Comparison of ENCODE assay signal across 1 cellular context in the genomic region with DNA sequence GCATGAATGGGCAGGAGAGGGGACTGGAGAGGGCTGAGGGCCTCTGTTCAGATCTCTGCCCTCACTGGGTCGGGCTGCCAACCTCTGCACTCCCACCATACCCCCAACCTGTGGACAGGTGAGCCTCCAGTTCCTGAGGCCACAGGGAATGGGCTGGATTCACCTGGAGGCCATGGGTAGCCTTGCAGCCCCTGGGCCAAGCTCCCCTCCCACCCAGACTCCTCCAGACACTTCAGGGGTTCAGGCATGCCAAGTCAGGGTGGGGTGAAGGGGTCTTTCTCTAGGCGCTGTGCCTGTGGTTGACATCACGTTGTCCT.
TF ChIP-seq lines count a peak whose summit lies in the region.

No MANE protein-coding gene starts in this region.

TF ChIP-seq in liver, 16 proteins besides CTCF, POLR2A, EP300 and RAD21 (continued from another document):
- TF ChIP-seq REST (IDR thresholded peaks at IDR 0.05), result no peak
